In the genomic region with DNA sequence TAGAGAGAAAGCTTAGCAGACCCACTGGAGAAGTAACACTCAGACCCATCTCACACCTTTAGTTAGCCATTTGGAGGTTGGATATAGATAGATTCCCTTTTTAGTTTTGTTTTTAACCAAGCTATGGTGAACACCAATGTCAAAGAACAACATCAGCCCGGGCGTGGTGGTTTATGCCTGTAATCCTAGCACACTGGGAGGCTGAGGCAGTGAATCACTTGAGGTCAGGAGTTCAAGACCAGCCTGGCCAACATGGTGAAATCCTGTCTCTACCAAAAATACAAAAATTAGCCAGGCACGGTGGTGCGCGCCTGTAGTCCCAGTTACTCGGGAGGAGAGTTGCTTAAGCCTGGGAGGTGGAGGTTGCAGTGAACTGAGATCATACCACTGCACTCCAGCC, we compare ENCODE assay signal across 13 cellular contexts. TPM values are rescaled to one million over a fixed set of nuclear protein-coding genes. Genes with fewer than 3 reads are reported as not detected.
"Had no signal": no experiment of that assay in that cellular context is flagged by ENCODE, and none has a peak within 500 bp of the region (broad histone marks: within the 10 kb centered on the region; RNA-seq: fewer than 3 reads in every experiment).

No MANE protein-coding gene starts in this region.

RNA-seq across cellular contexts. Expression of a gene that starts 45.1 kb away (rescaled TPM):
- total RNA-seq: activated CD4-positive, alpha-beta memory T cell treated with anti-CD3 and anti-CD28 coated beads, Interleukin-2, amount 10 ng/mL, durations not matched to agents 7 days and 5 days; activated CD4-positive, alpha-beta T cell treated with anti-CD3 and anti-CD28 coated beads for 36 hours; activated CD4-positive, alpha-beta T cell treated with anti-CD3 and anti-CD28 coated beads, Interleukin-2, amount 10 ng/mL, durations not matched to agents 7 days and 5 days; activated CD8-positive, alpha-beta memory T cell treated with anti-CD3 and anti-CD28 coated beads, Interleukin-2, amount 10 ng/mL, durations not matched to agents 7 days and 5 days; activated CD8-positive, alpha-beta T cell treated with anti-CD3 and anti-CD28 coated beads, Interleukin-2, amount 10 ng/mL, durations not matched to agents 7 days and 5 days; activated naive CD8-positive, alpha-beta T cell treated with anti-CD3 and anti-CD28 coated beads, Interleukin-2, amount 10 ng/mL, durations not matched to agents 7 days and 5 days; activated T-helper 2 cell treated with anti-CD3 and anti-CD28 coated beads, Interferon-gamma antibody, Interleukin-2, Interleukin-4, amounts not matched to agents 10 μg/mL and 5 μg/mL and 100 μg/mL, durations not matched to agents 14 hours and 24 hours and 36 hours; aorta; astrocyte; body of pancreas; bronchial epithelial cell; cardiac muscle cell; WTC11 had no signal
